ENCODE assay signal across 8 cellular contexts in the genomic region with DNA sequence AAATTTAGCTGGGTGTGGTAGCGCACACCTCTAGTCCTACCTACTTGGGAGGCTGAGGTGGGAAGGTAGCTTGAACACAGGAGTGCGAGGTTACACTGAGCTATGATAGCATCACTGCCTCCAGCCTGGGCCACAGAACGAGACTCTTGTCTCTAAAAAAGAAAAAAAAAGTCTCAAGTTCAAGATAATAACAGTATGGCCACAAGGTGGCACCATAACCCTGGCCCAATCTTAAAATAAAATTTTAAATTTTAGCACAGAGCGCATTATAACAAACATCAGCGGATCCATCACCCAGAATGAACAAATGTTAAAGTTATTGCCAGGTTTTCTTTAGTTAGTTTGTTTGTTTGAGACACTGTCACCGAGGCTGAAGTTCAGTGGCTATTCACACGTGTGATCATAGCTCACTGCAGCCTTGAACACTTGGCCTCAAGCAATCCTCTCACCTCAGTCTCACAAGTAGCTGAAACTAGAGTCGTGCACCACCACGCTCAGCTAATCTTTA. TPM values are rescaled to one million over a fixed set of nuclear protein-coding genes. Genes with fewer than 3 reads are reported as not detected.
DNase-seq lines count a peak whose midpoint lies in the region; ATAC-seq, FAIRE-seq and TF ChIP-seq lines count a peak whose summit lies in the region.

No MANE protein-coding gene starts in this region.

- H3K9me3 ChIP-seq in upper lobe of left lung = no peaks in the 10 kb centered on the region

- H3K4me1 ChIP-seq in upper lobe of left lung = peaks cover 7 to 25% (median 12%) of the 10 kb centered on the region in 4 donors

- TF ChIP-seq POLR2A in upper lobe of left lung (IDR thresholded peaks at IDR 0.05) (no peak), H54 (IDR thresholded peaks at IDR 0.05; ENCODE audit: low read depth, low read length) (no peak)

- 14 to 16% methylated on average over 9 of the region's 9 CpGs for WGBS in upper lobe of left lung, 2 donors

- H3K27me3 ChIP-seq in kidney epithelial cell (ENCODE audit: control insufficient read depth, insufficient read depth, low read length) (peaks cover 36% of the 10 kb centered on the region), upper lobe of left lung (peaks cover 0 to 25% (median 16%) of the 10 kb centered on the region in 4 donors)

- no peak for FAIRE-seq in H54 (lab: Jason Lieb, UNC)

- DNase-seq in ELF-1 (ENCODE audit: low read depth, low spot score) = peak; percentile 21
- DNase-seq in NCI-H446 (lab: John Stamatoyannopoulos, UW) = peak; percentile 14 to 59
- peak; percentile 43 for DNase-seq in activated naive CD4-positive, alpha-beta T cell treated with anti-CD3 and anti-CD28 coated beads, Interleukin-2, amount 50 U/mL, for 16 hours
- DNase-seq in kidney epithelial cell (ENCODE audit: low read depth) = no peak
- DNase-seq in upper lobe of left lung = no peak
- no peak for DNase-seq in H54 (ENCODE audit: insufficient read length, low spot score)

- ATAC-seq in upper lobe of left lung (ENCODE audit: low FRiP score in 2 of 2) (peak in 1 of 2 donors; percentile 49), GM19395 (IDR thresholded peaks at IDR 0.05; ENCODE audit: unreplicated experiment) (no peak)

- TF ChIP-seq CTCF in 22Rv1 (IDR thresholded peaks at IDR 0.05) (peak; percentile 93), kidney epithelial cell (IDR thresholded peaks at IDR 0.05; ENCODE audit: insufficient read depth, low read length, poor library complexity, severe bottlenecking) (peak; percentile 67), upper lobe of left lung (IDR thresholded peaks at IDR 0.05) (peak in 5 of 6 experiments; percentile 42 to 63 (median 48))

- TF ChIP-seq EP300 in upper lobe of left lung (IDR thresholded peaks at IDR 0.05) = no peak

- no peak overlapping the region for H3K27ac ChIP-seq in 22Rv1
- no peak overlapping the region for H3K27ac ChIP-seq in upper lobe of left lung

- H3K4me3 ChIP-seq in kidney epithelial cell (ENCODE audit: low read depth, low read length) (no peak overlapping the region), upper lobe of left lung (no peak overlapping the region)

- H3K36me3 ChIP-seq in kidney epithelial cell (ENCODE audit: control insufficient read depth, insufficient read depth, low read length) (no peaks in the 10 kb centered on the region), upper lobe of left lung (no peaks in the 10 kb centered on the region)

RNA-seq across cellular contexts. Expression of gene HTR6, which starts 2.9 kb away (rescaled TPM):
- total RNA-seq in kidney epithelial cell (not detected in 2 replicates), upper lobe of left lung (not detected)

RNA-seq across cellular contexts. Expression of gene NBL1, which starts 17.7 kb away (rescaled TPM):
- total RNA-seq in kidney epithelial cell (71.0 and 76.7 TPM in 2 replicates), upper lobe of left lung (100 to 1,000 TPM in 3 of 6 donors, 10 to 100 TPM in 3; 40.9 to 190 (median 105) TPM)

Comparison
In these comparisons a context has a peak if more than half of its experiments do, and no peak if none do; other contexts are left out.
1. DNase-seq: peak in ELF-1 (single experiment), NCI-H446 (2 of 2) and activated naive CD4-positive, alpha-beta T cell treated with anti-CD3 and anti-CD28 coated beads, Interleukin-2, amount 50 U/mL, for 16 hours (single experiment); none in kidney epithelial cell (single experiment), upper lobe of left lung (0 of 2) and H54 (single experiment).
2. Peak in every context shown above with its lines, with median percentiles within 50 percentile points of each other: CTCF ChIP-seq.